28 cellular contexts compared by ENCODE assay signal in genomic region chr2:241947401-241947800, GRCh38.
"Had no signal": no experiment of that assay in that cellular context is flagged by ENCODE, and none has a peak within 500 bp of the region (broad histone marks: within the 10 kb centered on the region; RNA-seq: fewer than 3 reads in every experiment).

No MANE protein-coding gene starts in this region.

- H3K36me3 ChIP-seq: ascending aorta, SJCRH30 had no signal

- ATAC-seq: activated naive CD8-positive, alpha-beta T cell treated with anti-CD3 and anti-CD28 coated beads, Interleukin-2, amount 50 U/mL, for 24 hours; activated T-helper 17 cell treated with anti-CD3 and anti-CD28 coated beads, Interleukin-2, amount 50 U/mL, for 72 hours; body of pancreas; Panc1 had no signal

- H3K4me3 ChIP-seq: ascending aorta, body of pancreas, SJCRH30 had no signal

- H3K27me3 ChIP-seq: ascending aorta, body of pancreas, SJCRH30 had no signal

- DNase-seq: activated CD4-positive, alpha-beta memory T cell treated with anti-CD3 and anti-CD28 coated beads, Interleukin-2, amount 10 ng/mL, durations not matched to agents 7 days and 5 days; activated CD4-positive, alpha-beta T cell treated with anti-CD3 and anti-CD28 coated beads, Interleukin-2, amount 50 U/mL, for 1 hour; activated CD4-positive, CD25-positive, alpha-beta regulatory T cell; activated naive CD4-positive, alpha-beta T cell treated with anti-CD3 and anti-CD28 coated beads, Interleukin-2, amount 50 U/mL, for 16 hours; activated naive CD8-positive, alpha-beta T cell treated with anti-CD3 and anti-CD28 coated beads, Interleukin-2, amount 50 U/mL, for 24 hours; activated T-cell treated with anti-CD3 and anti-CD28 coated beads for 4 hours; activated T-cell treated with anti-CD3 and anti-CD28 coated beads, Interleukin-2, amount 50 U/mL, for 48 hours; amniotic stem cell; NCI-H1092; NCI-H1417; NCI-H1694; NCI-H2029; NCI-H2107; NCI-H510A treated with DMSO at 0.1 percent for 48 hours; NCI-H69; NK-92 treated with Interleukin-12 subunit alpha and Interleukin-12 subunit beta, amount 100 ng/mL, for 24 hours; OCI-M1; Right ventricle myocardium superior; RPMI8226; SJCRH30; SK-N-SH; T-helper 1 cell had no signal

- H3K27ac ChIP-seq: ascending aorta, body of pancreas, KMS-11, SJCRH30, VCaP had no signal

- H3K4me1 ChIP-seq: ascending aorta, SJCRH30 had no signal

- H3K9me3 ChIP-seq: ascending aorta, body of pancreas, SJCRH30, SK-N-SH had no signal
